In genomic region chr22:20152464-20152890, GRCh38 we compare ENCODE assay signal across 38 cellular contexts. TPM values are rescaled to one million over a fixed set of nuclear protein-coding genes. Genes with fewer than 3 reads are reported as not detected.
"Had no signal": no experiment of that assay in that cellular context is flagged by ENCODE, and none has a peak within 500 bp of the region (broad histone marks: within the 10 kb centered on the region; RNA-seq: fewer than 3 reads in every experiment).

No MANE protein-coding gene starts in this region.

- ATAC-seq: activated CD8-positive, alpha-beta T cell treated with anti-CD3 and anti-CD28 coated beads for 36 hours; activated naive CD4-positive, alpha-beta T cell treated with anti-CD3 and anti-CD28 coated beads, Interleukin-2, amount 50 U/mL, for 72 hours; activated T-cell treated with anti-CD3 and anti-CD28 coated beads, Interleukin-2, amount 50 U/mL, for 4 hours; activated T-cell treated with anti-CD3 and anti-CD28 coated beads, Interleukin-2, amount 50 U/mL, for 72 hours; activated T-helper 17 cell treated with anti-CD3 and anti-CD28 coated beads, Interleukin-2, amount 50 U/mL, for 72 hours; body of pancreas had no signal

- H3K27me3 ChIP-seq: adrenal gland, body of pancreas, brain microvascular endothelial cell had no signal

- H3K4me3 ChIP-seq: adrenal gland, body of pancreas, breast epithelium had no signal

- H3K36me3 ChIP-seq: adrenal gland, brain microvascular endothelial cell, breast epithelium had no signal

- H3K27me3 Mint-ChIP-seq: activated CD4-positive, alpha-beta T cell treated with anti-CD3 and anti-CD28 coated beads, Interleukin-2, amount 10 ng/mL, durations not matched to agents 24 days and 14 days; activated CD8-positive, alpha-beta T cell treated with anti-CD3 and anti-CD28 coated beads for 36 hours; activated naive CD8-positive, alpha-beta T cell treated with anti-CD3 and anti-CD28 coated beads for 36 hours; activated T-helper 17 cell treated with anti-CD3 and anti-CD28 coated beads, Interleukin-2, amount 50 U/mL, for 72 hours had no signal

- H3K27ac ChIP-seq: adrenal gland, body of pancreas, brain microvascular endothelial cell, breast epithelium, VCaP had no signal

- H3K27ac Mint-ChIP-seq: activated B cell treated with CpG ODN at 0.5 μM for 24 hours; activated CD4-positive, alpha-beta memory T cell treated with anti-CD3 and anti-CD28 coated beads for 36 hours; activated CD4-positive, alpha-beta T cell treated with anti-CD3 and anti-CD28 coated beads, Interleukin-2, amount 10 ng/mL, durations not matched to agents 24 days and 14 days; activated CD8-positive, alpha-beta T cell treated with anti-CD3 and anti-CD28 coated beads for 36 hours; activated naive CD4-positive, alpha-beta T cell treated with anti-CD3 and anti-CD28 coated beads for 36 hours; activated naive CD4-positive, alpha-beta T cell treated with anti-CD3 and anti-CD28 coated beads, Interleukin-2, amount 50 U/mL, for 72 hours; activated naive CD8-positive, alpha-beta T cell treated with anti-CD3 and anti-CD28 coated beads for 36 hours; activated T-cell treated with anti-CD3 and anti-CD28 coated beads, Interleukin-2, amount 50 U/mL, for 72 hours; activated T-helper 1 cell treated with anti-CD3 and anti-CD28 coated beads, Interleukin-12 subunit alpha, Interleukin-12 subunit beta, Interleukin-2, Interleukin-4 antibody, amounts not matched to agents 30 ng/mL and 10 ng/mL and 1 ng/mL, durations not matched to agents 14 hours and 24 hours and 36 hours; activated T-helper 17 cell treated with anti-CD3 and anti-CD28 coated beads, Interleukin-2, amount 50 U/mL, for 72 hours; T-helper 2 cell treated with Interferon-gamma antibody and Interleukin-4, amounts not matched to agents 5 μg/mL and 100 μg/mL, for 36 hours had no signal

- H3K9me3 ChIP-seq: adrenal gland, body of pancreas, breast epithelium had no signal

- H3K4me1 Mint-ChIP-seq: activated B cell treated with CpG ODN at 0.5 μM for 24 hours; activated T-helper 17 cell treated with anti-CD3 and anti-CD28 coated beads, Interleukin-2, amount 50 U/mL, for 72 hours had no signal

- H3K4me3 Mint-ChIP-seq: activated B cell treated with CpG ODN at 0.5 μM for 24 hours; activated CD4-positive, alpha-beta memory T cell treated with anti-CD3 and anti-CD28 coated beads for 36 hours; activated CD4-positive, alpha-beta T cell treated with anti-CD3 and anti-CD28 coated beads, Interleukin-2, amount 10 ng/mL, durations not matched to agents 24 days and 14 days; activated CD8-positive, alpha-beta T cell treated with anti-CD3 and anti-CD28 coated beads for 36 hours; activated naive CD4-positive, alpha-beta T cell treated with anti-CD3 and anti-CD28 coated beads for 36 hours; activated naive CD8-positive, alpha-beta T cell treated with anti-CD3 and anti-CD28 coated beads for 36 hours; activated T-cell treated with anti-CD3 and anti-CD28 coated beads, Interleukin-2, amount 50 U/mL, for 4 hours; activated T-cell treated with anti-CD3 and anti-CD28 coated beads, Interleukin-2, amount 50 U/mL, for 72 hours; activated T-helper 1 cell treated with anti-CD3 and anti-CD28 coated beads, Interleukin-12 subunit alpha, Interleukin-12 subunit beta, Interleukin-2, Interleukin-4 antibody, amounts not matched to agents 30 ng/mL and 10 ng/mL and 1 ng/mL, durations not matched to agents 14 hours and 24 hours and 36 hours; activated T-helper 17 cell treated with anti-CD3 and anti-CD28 coated beads, Interleukin-2, amount 50 U/mL, for 72 hours; central memory CD8-positive, alpha-beta T cell; T-helper 1 cell treated with Interleukin-12 subunit alpha and Interleukin-12 subunit beta and Interleukin-4 antibody, amounts not matched to agents 30 μg/mL and 1 μg/mL, for 36 hours; T-helper 2 cell treated with Interferon-gamma antibody and Interleukin-4, amounts not matched to agents 5 μg/mL and 100 μg/mL, for 36 hours had no signal

- DNase-seq: activated B cell treated with CpG ODN at 0.5 μM for 24 hours; activated CD4-positive, alpha-beta memory T cell treated with anti-CD3 and anti-CD28 coated beads for 36 hours; activated CD4-positive, alpha-beta T cell treated with anti-CD3 and anti-CD28 coated beads for 4 hours; activated CD4-positive, alpha-beta T cell treated with anti-CD3 and anti-CD28 coated beads, Interleukin-2, amount 10 ng/mL, durations not matched to agents 24 days and 14 days; activated CD4-positive, alpha-beta T cell treated with anti-CD3 and anti-CD28 coated beads, Interleukin-2, amount 50 U/mL, for 1 hour; activated CD4-positive, alpha-beta T cell treated with anti-CD3 and anti-CD28 coated beads, Interleukin-2, amount 50 U/mL, for 4 hours; activated CD4-positive, CD25-positive, alpha-beta regulatory T cell treated with anti-CD3 and anti-CD28 coated beads, Interleukin-2, amount 50 U/mL, for 72 hours; activated CD8-positive, alpha-beta memory T cell treated with anti-CD3 and anti-CD28 coated beads, Interleukin-2, amount 50 U/mL, for 4 hours; activated CD8-positive, alpha-beta T cell treated with anti-CD3 and anti-CD28 coated beads for 36 hours; activated effector memory CD4-positive, alpha-beta T cell treated with anti-CD3 and anti-CD28 coated beads, Interleukin-2, amount 50 U/mL, for 16 hours; activated gamma-delta T cell treated with Interleukin-2 at 50 U/mL for 16 hours; activated naive CD4-positive, alpha-beta T cell; activated naive CD4-positive, alpha-beta T cell treated with anti-CD3 and anti-CD28 coated beads for 36 hours; activated naive CD4-positive, alpha-beta T cell treated with anti-CD3 and anti-CD28 coated beads, Interleukin-2, amount 50 U/mL, for 16 hours; activated naive CD8-positive, alpha-beta T cell treated with anti-CD3 and anti-CD28 coated beads for 36 hours; activated T-cell treated with anti-CD3 and anti-CD28 coated beads for 4 hours; activated T-cell treated with anti-CD3 and anti-CD28 coated beads, Interleukin-2, amount 50 U/mL, for 1 hour; activated T-cell treated with anti-CD3 and anti-CD28 coated beads, Interleukin-2, amount 50 U/mL, for 4 hours; activated T-cell treated with anti-CD3 and anti-CD28 coated beads, Interleukin-2, amount 50 U/mL, for 72 hours; adrenal gland; amniotic stem cell; aorta; body of pancreas; brain microvascular endothelial cell; cerebellar nuclear complex; T-helper 1 cell; T-helper 2 cell; T-helper 9 cell had no signal

- H3K36me3 Mint-ChIP-seq: activated CD4-positive, alpha-beta memory T cell treated with anti-CD3 and anti-CD28 coated beads for 36 hours; activated naive CD4-positive, alpha-beta T cell treated with anti-CD3 and anti-CD28 coated beads, Interleukin-2, amount 50 U/mL, for 72 hours; activated naive CD8-positive, alpha-beta T cell treated with anti-CD3 and anti-CD28 coated beads for 36 hours had no signal

- H3K9me3 Mint-ChIP-seq: activated B cell treated with CpG ODN at 0.5 μM for 24 hours; activated CD4-positive, alpha-beta memory T cell treated with anti-CD3 and anti-CD28 coated beads for 36 hours; activated CD4-positive, alpha-beta T cell treated with anti-CD3 and anti-CD28 coated beads, Interleukin-2, amount 10 ng/mL, durations not matched to agents 24 days and 14 days; activated CD8-positive, alpha-beta T cell treated with anti-CD3 and anti-CD28 coated beads for 36 hours; activated naive CD4-positive, alpha-beta T cell treated with anti-CD3 and anti-CD28 coated beads for 36 hours; activated naive CD4-positive, alpha-beta T cell treated with anti-CD3 and anti-CD28 coated beads, Interleukin-2, amount 50 U/mL, for 72 hours; activated naive CD8-positive, alpha-beta T cell treated with anti-CD3 and anti-CD28 coated beads for 36 hours; activated T-cell treated with anti-CD3 and anti-CD28 coated beads, Interleukin-2, amount 50 U/mL, for 4 hours; activated T-cell treated with anti-CD3 and anti-CD28 coated beads, Interleukin-2, amount 50 U/mL, for 72 hours; activated T-helper 1 cell treated with anti-CD3 and anti-CD28 coated beads, Interleukin-12 subunit alpha, Interleukin-12 subunit beta, Interleukin-2, Interleukin-4 antibody, amounts not matched to agents 30 ng/mL and 10 ng/mL and 1 ng/mL, durations not matched to agents 14 hours and 24 hours and 36 hours; activated T-helper 17 cell treated with anti-CD3 and anti-CD28 coated beads, Interleukin-2, amount 50 U/mL, for 72 hours; central memory CD8-positive, alpha-beta T cell; T-helper 1 cell treated with Interleukin-12 subunit alpha and Interleukin-12 subunit beta and Interleukin-4 antibody, amounts not matched to agents 30 μg/mL and 1 μg/mL, for 36 hours; T-helper 2 cell treated with Interferon-gamma antibody and Interleukin-4, amounts not matched to agents 5 μg/mL and 100 μg/mL, for 36 hours had no signal

- H3K4me1 ChIP-seq: breast epithelium had no signal

RNA-seq across cellular contexts. Expression of gene CCDC188, which starts 1.6 kb away (rescaled TPM):
- total RNA-seq: activated B cell treated with CpG ODN at 0.5 μM for 24 hours; activated CD4-positive, alpha-beta T cell treated with anti-CD3 and anti-CD28 coated beads, Interleukin-2, amount 10 ng/mL, durations not matched to agents 24 days and 14 days; activated CD8-positive, alpha-beta memory T cell treated with anti-CD3 and anti-CD28 coated beads for 36 hours; activated CD8-positive, alpha-beta T cell treated with anti-CD3 and anti-CD28 coated beads for 36 hours; activated naive CD4-positive, alpha-beta T cell treated with anti-CD3 and anti-CD28 coated beads for 36 hours; activated naive CD4-positive, alpha-beta T cell treated with anti-CD3 and anti-CD28 coated beads, Interleukin-2, amount 50 U/mL, for 72 hours; activated naive CD8-positive, alpha-beta T cell treated with anti-CD3 and anti-CD28 coated beads for 36 hours; activated T-cell treated with anti-CD3 and anti-CD28 coated beads, Interleukin-2, amount 50 U/mL, for 4 hours; activated T-cell treated with anti-CD3 and anti-CD28 coated beads, Interleukin-2, amount 50 U/mL, for 72 hours; astrocyte; body of pancreas had no signal
- polyA plus RNA-seq: aorta had no signal
